ENCODE assay signal across 11 cellular contexts in genomic region chr4:40333921-40334352, GRCh38. TPM values are rescaled to one million over a fixed set of nuclear protein-coding genes. Genes with fewer than 3 reads are reported as not detected.
DNase-seq lines count a peak whose midpoint lies in the region; ATAC-seq, FAIRE-seq and TF ChIP-seq lines count a peak whose summit lies in the region.
"Had no signal": no experiment of that assay in that cellular context is flagged by ENCODE, and none has a peak within 500 bp of the region (broad histone marks: within the 10 kb centered on the region; RNA-seq: fewer than 3 reads in every experiment).

No MANE protein-coding gene starts in this region.

- H3K4me3 Mint-ChIP-seq in CD8-positive, alpha-beta memory T cell, result no peak overlapping the region
- H3K4me3 Mint-ChIP-seq: dendritic cell treated with granulocyte-macrophage colony-stimulating factor and Interleukin-4, amounts not matched to agents 40 ng/mL and 50 ng/mL, for 4 days; naive thymus-derived CD8-positive, alpha-beta T cell had no signal

- H3K27ac ChIP-seq in AG04450 (ENCODE audit: low read depth, low read length), result peak overlapping the region; percentile 52
- H3K27ac ChIP-seq in CD8-positive, alpha-beta memory T cell (ENCODE audit: low read depth, low read length), result no peak overlapping the region

- CTCF ChIA-PET in AG04450 (lab: Charles Lee), result interaction anchor here (0.8 to 3.7 kb wide), 4 partner anchors 8 to 184 kb away, joined by 3 to 24 read pairs (median 7); no protein-coding TSS in a partner anchor
- CTCF ChIA-PET in CD8-positive, alpha-beta memory T cell (lab: Charles Lee), result interaction anchor here (1.7 kb wide), 1 partner anchor 12 kb away, joined by 3 read pairs; no protein-coding TSS in a partner anchor

- peaks cover 2 to 13% of the 10 kb centered on the region in 2 donors for H3K27me3 Mint-ChIP-seq in CD8-positive, alpha-beta memory T cell

- intact Hi-C loops in mucosa of descending colon (cut with DNase I, micrococcal nuclease), result no loop called here

- no peak for FAIRE-seq in GM19239 (lab: Jason Lieb, UNC)

- ATAC-seq in mucosa of descending colon (no peak), GM18520 (IDR thresholded peaks at IDR 0.05; ENCODE audit: unreplicated experiment) (no peak)
- ATAC-seq: naive thymus-derived CD8-positive, alpha-beta T cell had no signal

- H3K27ac Mint-ChIP-seq in CD8-positive, alpha-beta memory T cell, result no peak overlapping the region
- H3K27ac Mint-ChIP-seq: dendritic cell treated with granulocyte-macrophage colony-stimulating factor and Interleukin-4, amounts not matched to agents 40 ng/mL and 50 ng/mL, for 4 days; naive thymus-derived CD8-positive, alpha-beta T cell had no signal

- H3K36me3 ChIP-seq in mucosa of descending colon (ENCODE audit: low read depth), result no peaks in the 10 kb centered on the region
- H3K36me3 ChIP-seq in CD8-positive, alpha-beta memory T cell (ENCODE audit: insufficient read depth, low read length), result no peaks in the 10 kb centered on the region

- no peaks in the 10 kb centered on the region for H3K27me3 ChIP-seq in AG04450 (ENCODE audit: control insufficient read depth, insufficient read depth, low read length)
- H3K27me3 ChIP-seq in CD8-positive, alpha-beta memory T cell (ENCODE audit: insufficient read depth, low read length, poor library complexity, severe bottlenecking), result no peaks in the 10 kb centered on the region

- H3K36me3 Mint-ChIP-seq in CD8-positive, alpha-beta memory T cell, result peaks cover 0 to under 1% (median 0%) of the 10 kb centered on the region in 3 donors

- H3K9me3 Mint-ChIP-seq in CD8-positive, alpha-beta memory T cell, result no peaks in the 10 kb centered on the region
- H3K9me3 Mint-ChIP-seq: dendritic cell treated with granulocyte-macrophage colony-stimulating factor and Interleukin-4, amounts not matched to agents 40 ng/mL and 50 ng/mL, for 4 days; naive thymus-derived CD8-positive, alpha-beta T cell had no signal

- no peaks in the 10 kb centered on the region for H3K9me3 ChIP-seq in AG04450 (ENCODE audit: control insufficient read depth, insufficient read depth, low read length)
- H3K9me3 ChIP-seq in mucosa of descending colon, result no peaks in the 10 kb centered on the region
- no peaks in the 10 kb centered on the region for H3K9me3 ChIP-seq in CD8-positive, alpha-beta memory T cell (ENCODE audit: low read length)

- no peak overlapping the region for H3K4me3 ChIP-seq in AG04450 (ENCODE audit: low read depth, low read length)
- H3K4me3 ChIP-seq in foreskin fibroblast (ENCODE audit: low read depth in 1 of 2, low read length in 2 of 2), result no peak overlapping the region
- no peak overlapping the region for H3K4me3 ChIP-seq in mucosa of descending colon
- no peak overlapping the region for H3K4me3 ChIP-seq in CD8-positive, alpha-beta memory T cell (ENCODE audit: low read length)

- DNase-seq in AG04450 (ENCODE audit: low read depth, low spot score) (peak; percentile 32), HT1080 (ENCODE audit: low read depth) (peak; percentile 87), RKO (ENCODE audit: low spot score) (peak; percentile 83), foreskin fibroblast (peak; percentile 73 to 87), mucosa of descending colon (no peak), GM19239 (ENCODE audit: insufficient read length, low spot score) (no peak)
- DNase-seq in CD8-positive, alpha-beta memory T cell, result no peak
- DNase-seq: Karpas-422; naive thymus-derived CD8-positive, alpha-beta T cell had no signal

- no peak for TF ChIP-seq CTCF in AG04450 (IDR thresholded peaks at IDR 0.05; ENCODE audit: low read depth, low read length)
- no peak for TF ChIP-seq CTCF in foreskin fibroblast (IDR thresholded peaks at IDR 0.05; ENCODE audit: low read depth, low read length)
- TF ChIP-seq CTCF in mucosa of descending colon (IDR thresholded peaks at IDR 0.05), result no peak

- no peaks in the 10 kb centered on the region for H3K4me1 ChIP-seq in mucosa of descending colon (ENCODE audit: low read depth)
- no peaks in the 10 kb centered on the region for H3K4me1 ChIP-seq in CD8-positive, alpha-beta memory T cell (ENCODE audit: insufficient read depth, low read length)

- no peaks in the 10 kb centered on the region for H3K4me1 Mint-ChIP-seq in CD8-positive, alpha-beta memory T cell
- H3K4me1 Mint-ChIP-seq: naive thymus-derived CD8-positive, alpha-beta T cell had no signal

- POLR2A ChIA-PET in AG04450 (lab: Yijun Ruan, JAX), result interaction anchor here (0.7 kb wide), 1 partner anchor 12 kb away, joined by 5 read pairs; no protein-coding TSS in a partner anchor
- POLR2A ChIA-PET in CD8-positive, alpha-beta memory T cell (lab: Charles Lee), result no interaction called here

RNA-seq across cellular contexts. Expression of gene CHRNA9, which starts 1.2 kb away (rescaled TPM):
- polyA plus RNA-seq in AG04450 (2011; rRNA removed), result 0.07 TPM in 1 of 2 replicates, not detected in the other
- polyA minus RNA-seq in AG04450 (2011; rRNA and poly(A)+ RNA removed), result not detected in 2 replicates
- 2.6 and 6.3 TPM in 2 replicates for total RNA-seq in HT1080 (2014; rRNA removed; shearing (Covaris generic))
- 6.9 and 8.1 TPM in 2 replicates for polyA plus RNA-seq in HT1080 (2015; cell fraction: cytosol; rRNA removed)
- polyA plus RNA-seq in HT1080 (2015; cell fraction: nucleus; rRNA removed), result 3.3 and 5.1 TPM in 2 replicates
- total RNA-seq in mucosa of descending colon, result not detected
- total RNA-seq in CD8-positive, alpha-beta memory T cell, result under 1 TPM in 1 of 2 experiments, not detected in 1; 0.11 TPM
- 0.14 TPM for polyA plus RNA-seq in CD8-positive, alpha-beta memory T cell

Comparison
In these comparisons a context has a peak if more than half of its experiments do, and no peak if none do; other contexts are left out.
1. DNase-seq: peak in AG04450 (single experiment), HT1080 (single experiment), RKO (single experiment) and foreskin fibroblast (2 of 2); none in mucosa of descending colon (0 of 3), GM19239 (single experiment) and CD8-positive, alpha-beta memory T cell (0 of 5).